In the genomic region with DNA sequence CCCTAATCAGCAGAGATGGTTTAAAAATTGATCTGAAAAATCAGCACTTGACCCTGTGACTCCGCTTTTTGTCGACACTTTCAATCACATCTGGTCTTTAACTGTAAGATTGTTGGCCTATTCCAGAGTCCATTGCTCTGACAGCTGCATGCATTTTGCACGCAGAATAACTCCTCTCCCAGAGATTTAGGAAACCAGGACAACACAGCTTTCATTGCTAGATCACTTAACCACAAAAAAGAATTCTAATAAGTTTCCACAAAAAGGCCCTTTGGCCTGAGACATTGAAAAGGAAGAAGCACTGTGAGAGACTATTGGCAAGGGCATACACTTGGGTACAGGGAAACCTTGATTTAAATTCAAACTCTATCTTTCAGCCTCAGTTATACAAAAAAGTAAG, we compare ENCODE assay signal across 21 cellular contexts.
DNase-seq lines count a peak whose midpoint lies in the region; ATAC-seq and TF ChIP-seq lines count a peak whose summit lies in the region.
"Had no signal": no experiment of that assay in that cellular context is flagged by ENCODE, and none has a peak within 500 bp of the region (broad histone marks: within the 10 kb centered on the region; RNA-seq: fewer than 3 reads in every experiment).

No MANE protein-coding gene starts in this region.

- no peaks in the 10 kb centered on the region for H3K27me3 ChIP-seq in adipocyte (replicated peaks; ENCODE audit: control insufficient read depth, insufficient read depth, low read length)
- H3K27me3 ChIP-seq: breast epithelium, gastrocnemius medialis, thyroid gland had no signal

- no peaks in the 10 kb centered on the region for H3K4me1 Mint-ChIP-seq in activated CD4-positive, alpha-beta T cell treated with anti-CD3 and anti-CD28 coated beads, Interleukin-2, amount 10 ng/mL, durations not matched to agents 7 days and 5 days
- H3K4me1 Mint-ChIP-seq in activated naive CD8-positive, alpha-beta T cell treated with anti-CD3 and anti-CD28 coated beads, Interleukin-2, amount 50 U/mL, for 24 hours: no peaks in the 10 kb centered on the region
- no peaks in the 10 kb centered on the region for H3K4me1 Mint-ChIP-seq in CD14-positive monocyte
- H3K4me1 Mint-ChIP-seq: activated naive CD4-positive, alpha-beta T cell treated with anti-CD3 and anti-CD28 coated beads, Interleukin-2, amount 50 U/mL, for 24 hours; naive B cell had no signal

- no peaks in the 10 kb centered on the region for H3K36me3 Mint-ChIP-seq in activated CD4-positive, alpha-beta T cell treated with anti-CD3 and anti-CD28 coated beads, Interleukin-2, amount 10 ng/mL, durations not matched to agents 7 days and 5 days (ENCODE audit: low read depth)
- no peaks in the 10 kb centered on the region for H3K36me3 Mint-ChIP-seq in activated naive CD8-positive, alpha-beta T cell treated with anti-CD3 and anti-CD28 coated beads, Interleukin-2, amount 50 U/mL, for 24 hours (ENCODE audit: low read depth)
- no peaks in the 10 kb centered on the region for H3K36me3 Mint-ChIP-seq in CD14-positive monocyte
- H3K36me3 Mint-ChIP-seq: activated naive CD4-positive, alpha-beta T cell treated with anti-CD3 and anti-CD28 coated beads, Interleukin-2, amount 50 U/mL, for 24 hours; naive B cell had no signal

- H3K4me3 Mint-ChIP-seq in activated CD4-positive, alpha-beta T cell treated with anti-CD3 and anti-CD28 coated beads, Interleukin-2, amount 10 ng/mL, durations not matched to agents 7 days and 5 days: no peak overlapping the region
- no peak overlapping the region for H3K4me3 Mint-ChIP-seq in activated naive CD8-positive, alpha-beta T cell treated with anti-CD3 and anti-CD28 coated beads, Interleukin-2, amount 50 U/mL, for 24 hours
- H3K4me3 Mint-ChIP-seq in CD14-positive monocyte: no peak overlapping the region
- H3K4me3 Mint-ChIP-seq: activated naive CD4-positive, alpha-beta T cell treated with anti-CD3 and anti-CD28 coated beads, Interleukin-2, amount 50 U/mL, for 24 hours; naive B cell had no signal

- ATAC-seq in activated naive CD8-positive, alpha-beta T cell treated with anti-CD3 and anti-CD28 coated beads, Interleukin-2, amount 50 U/mL, for 24 hours: no peak
- ATAC-seq: activated CD4-positive, CD25-positive, alpha-beta regulatory T cell treated with anti-CD3 and anti-CD28 coated beads, Interleukin-2, amount 50 U/mL, for 24 hours; gastrocnemius medialis; HCT116; lower lobe of right lung had no signal

- no peak overlapping the region for H3K9ac ChIP-seq in adipocyte (ENCODE audit: low read length)
- H3K9ac ChIP-seq: parathyroid adenoma had no signal

- CTCF ChIA-PET in activated CD4-positive, alpha-beta T cell treated with anti-CD3 and anti-CD28 coated beads, Interleukin-2, amount 10 ng/mL, durations not matched to agents 7 days and 5 days (lab: Charles Lee): no interaction called here

- no peak for TF ChIP-seq CTCF in CD14-positive monocyte (IDR thresholded peaks at IDR 0.05)

- no peaks in the 10 kb centered on the region for H3K27me3 Mint-ChIP-seq in activated CD4-positive, alpha-beta T cell treated with anti-CD3 and anti-CD28 coated beads, Interleukin-2, amount 10 ng/mL, durations not matched to agents 7 days and 5 days
- H3K27me3 Mint-ChIP-seq in activated naive CD8-positive, alpha-beta T cell treated with anti-CD3 and anti-CD28 coated beads, Interleukin-2, amount 50 U/mL, for 24 hours: no peaks in the 10 kb centered on the region
- no peaks in the 10 kb centered on the region for H3K27me3 Mint-ChIP-seq in CD14-positive monocyte (ENCODE audit: low read depth in 3 of 3)
- H3K27me3 Mint-ChIP-seq: activated naive CD4-positive, alpha-beta T cell treated with anti-CD3 and anti-CD28 coated beads, Interleukin-2, amount 50 U/mL, for 24 hours; naive B cell had no signal

- H3K36me3 ChIP-seq in adipocyte (ENCODE audit: control insufficient read depth, insufficient read depth, low read length, severe bottlenecking): no peaks in the 10 kb centered on the region
- H3K36me3 ChIP-seq: breast epithelium, gastrocnemius medialis, lower lobe of right lung, thyroid gland had no signal

- H3K4me1 ChIP-seq in adipocyte (ENCODE audit: control insufficient read depth, insufficient read depth, low read length): peaks cover 8% of the 10 kb centered on the region
- H3K4me1 ChIP-seq: breast epithelium, Caco-2, gastrocnemius medialis, lower lobe of right lung, parathyroid adenoma, thyroid gland had no signal

- H3K27ac Mint-ChIP-seq in activated CD4-positive, alpha-beta T cell treated with anti-CD3 and anti-CD28 coated beads, Interleukin-2, amount 10 ng/mL, durations not matched to agents 7 days and 5 days: no peak overlapping the region
- no peak overlapping the region for H3K27ac Mint-ChIP-seq in activated naive CD8-positive, alpha-beta T cell treated with anti-CD3 and anti-CD28 coated beads, Interleukin-2, amount 50 U/mL, for 24 hours
- no peak overlapping the region for H3K27ac Mint-ChIP-seq in CD14-positive monocyte
- H3K27ac Mint-ChIP-seq: activated naive CD4-positive, alpha-beta T cell treated with anti-CD3 and anti-CD28 coated beads, Interleukin-2, amount 50 U/mL, for 24 hours; naive B cell had no signal

- H3K9me3 Mint-ChIP-seq in activated CD4-positive, alpha-beta T cell treated with anti-CD3 and anti-CD28 coated beads, Interleukin-2, amount 10 ng/mL, durations not matched to agents 7 days and 5 days: peaks cover 2% of the 10 kb centered on the region
- H3K9me3 Mint-ChIP-seq in activated naive CD8-positive, alpha-beta T cell treated with anti-CD3 and anti-CD28 coated beads, Interleukin-2, amount 50 U/mL, for 24 hours: peaks cover 4% of the 10 kb centered on the region
- H3K9me3 Mint-ChIP-seq in CD14-positive monocyte: peaks cover 0 to 7% (median 4%) of the 10 kb centered on the region in 7 donors
- H3K9me3 Mint-ChIP-seq: activated naive CD4-positive, alpha-beta T cell treated with anti-CD3 and anti-CD28 coated beads, Interleukin-2, amount 50 U/mL, for 24 hours had no signal

- POLR2A ChIA-PET in activated CD4-positive, alpha-beta T cell treated with anti-CD3 and anti-CD28 coated beads, Interleukin-2, amount 10 ng/mL, durations not matched to agents 7 days and 5 days (lab: Charles Lee): no interaction called here

- H3K4me3 ChIP-seq in adipocyte (ENCODE audit: low read length): no peak overlapping the region
- H3K4me3 ChIP-seq: breast epithelium, gastrocnemius medialis, lower lobe of right lung, thyroid gland had no signal

- intact Hi-C loops in CD14-positive monocyte (cut with micrococcal nuclease): no loop called here

- no peaks in the 10 kb centered on the region for H3K9me3 ChIP-seq in adipocyte (ENCODE audit: control insufficient read depth, low read length)
- H3K9me3 ChIP-seq: breast epithelium, Caco-2, gastrocnemius medialis, lower lobe of right lung, thyroid gland had no signal

- DNase-seq in EH (ENCODE audit: low read depth): peak; percentile 69
- peak; percentile 28 for DNase-seq in adipocyte (ENCODE audit: low read depth)
- peak; percentile 94 for DNase-seq in fibroblast of peridontal ligament (ENCODE audit: extremely low read depth)
- DNase-seq in pons (ENCODE audit: low spot score): peak; percentile 10
- DNase-seq in activated CD4-positive, alpha-beta T cell treated with anti-CD3 and anti-CD28 coated beads, Interleukin-2, amount 10 ng/mL, durations not matched to agents 7 days and 5 days: no peak
- no peak for DNase-seq in activated naive CD8-positive, alpha-beta T cell treated with anti-CD3 and anti-CD28 coated beads, Interleukin-2, amount 50 U/mL, for 24 hours
- DNase-seq in ecto neural progenitor cell (ENCODE audit: low spot score): no peak
- DNase-seq in CD14-positive monocyte (ENCODE audit: low spot score): no peak
- DNase-seq: activated CD8-positive, alpha-beta memory T cell treated with anti-CD3 and anti-CD28 coated beads for 24 hours; activated T-cell treated with anti-CD3 and anti-CD28 coated beads, Interleukin-2, amount 50 U/mL, for 48 hours; Caco-2; gastrocnemius medialis; lower lobe of right lung; naive B cell; stimulated activated naive CD4-positive, alpha-beta T cell treated with Interleukin-2 at 50 U/mL for 16 hours; thyroid gland had no signal

Comparison
In these comparisons a context has a peak if more than half of its experiments do, and no peak if none do; other contexts are left out.
1. DNase-seq: peak in EH (single experiment), adipocyte (single experiment), fibroblast of peridontal ligament (single experiment) and pons (single experiment); none in activated CD4-positive, alpha-beta T cell treated with anti-CD3 and anti-CD28 coated beads, Interleukin-2, amount 10 ng/mL, durations not matched to agents 7 days and 5 days (single experiment), activated naive CD8-positive, alpha-beta T cell treated with anti-CD3 and anti-CD28 coated beads, Interleukin-2, amount 50 U/mL, for 24 hours (single experiment), ecto neural progenitor cell (single experiment) and CD14-positive monocyte (single experiment).